Comparison of ENCODE assay signal across 8 cellular contexts in genomic region chr1:234498448-234499118, GRCh38. TPM values are rescaled to one million over a fixed set of nuclear protein-coding genes. Genes with fewer than 3 reads are reported as not detected.
A peak's percentile ranks its signal among the peaks of the same experiment; 100 is the strongest.
DNase-seq lines count a peak whose midpoint lies in the region; ATAC-seq, FAIRE-seq and TF ChIP-seq lines count a peak whose summit lies in the region.

No MANE protein-coding gene starts in this region.

- TF ChIP-seq POLR2A in A549 (IDR thresholded peaks at IDR 0.05; ENCODE audit: low read length) = no peak

- H3K36me3 ChIP-seq in KOPT-K1 (ENCODE audit: insufficient read depth, low read length) = no peaks in the 10 kb centered on the region
- no peaks in the 10 kb centered on the region for H3K36me3 ChIP-seq in bronchial epithelial cell (ENCODE audit: control insufficient read depth, insufficient read depth, low read length)
- H3K36me3 ChIP-seq in muscle layer of duodenum (ENCODE audit: control insufficient read depth in 1 of 2, insufficient read depth in 2 of 2, low read length in 2 of 2) = no peaks in the 10 kb centered on the region

- CTCF ChIA-PET in A549 (lab: Yijun Ruan, JAX) = interaction anchor here (0.6 to 4.4 kb wide), 38 partner anchors 9 to 1953 kb away, joined by 3 to 76 read pairs (median 4); no protein-coding TSS in a partner anchor

- TF ChIP-seq CTCF in A549 (IDR thresholded peaks at IDR 0.05) (no peak), bronchial epithelial cell (IDR thresholded peaks at IDR 0.05; ENCODE audit: insufficient read depth, low read length, severe bottlenecking) (no peak)

- H3K4me2 ChIP-seq in A549 = peak overlapping the region; percentile 41

- H3K9me3 ChIP-seq in A549 (no peaks in the 10 kb centered on the region), KOPT-K1 (ENCODE audit: insufficient read depth, low read length, poor library complexity, severe bottlenecking) (no peaks in the 10 kb centered on the region), muscle layer of duodenum (ENCODE audit: control insufficient read depth in 1 of 2, low read length in 2 of 2) (no peaks in the 10 kb centered on the region)

- TF ChIP-seq RAD21 in A549 (conservative IDR thresholded peaks at IDR 0.05 in 1 of 2, IDR thresholded peaks at IDR 0.05 in 1 of 2) = no peak

- ATAC-seq in A549 (peak in 1 of 2 experiments; percentile 56; a peak in 3 of 6 replicates), GM18870 (IDR thresholded peaks at IDR 0.05; ENCODE audit: unreplicated experiment) (no peak)

- no peak for FAIRE-seq in A549 (lab: Jason Lieb, UNC)
- no peak for FAIRE-seq in bronchial epithelial cell (lab: Jason Lieb, UNC)

- peak overlapping the region; percentile 88 to 94 for H3K27ac ChIP-seq in A549
- peak overlapping the region; percentile 62 for H3K27ac ChIP-seq in KOPT-K1 (ENCODE audit: low read depth, low read length, poor library complexity, severe bottlenecking)
- H3K27ac ChIP-seq in muscle layer of duodenum (ENCODE audit: low read length) = peak overlapping the region; percentile 93

- POLR2A ChIA-PET in A549 (lab: Yijun Ruan, JAX) = interaction anchor here (0.6 to 1.6 kb wide), 7 partner anchors 95 to 585 kb away, joined by 3 to 5 read pairs (median 4); partner anchors contain the start of gene IRF2BP2

- H3K27me3 ChIP-seq in bronchial epithelial cell (ENCODE audit: control insufficient read depth, insufficient read depth, low read length) = no peaks in the 10 kb centered on the region
- no peaks in the 10 kb centered on the region for H3K27me3 ChIP-seq in muscle layer of duodenum (ENCODE audit: low read depth, low read length)

- peaks cover 73% of the 10 kb centered on the region for H3K4me1 ChIP-seq in A549
- H3K4me1 ChIP-seq in muscle layer of duodenum (ENCODE audit: control insufficient read depth in 1 of 2, insufficient read depth in 2 of 2, low read length in 2 of 2) = peaks cover 9 to 19% of the 10 kb centered on the region in 2 donors

- DNase-seq in A549 (ENCODE audit: low read depth in 1 of 2, low spot score in 1 of 2) (no peak), bronchial epithelial cell (ENCODE audit: low read depth) (peak; percentile 49), Kasumi-1 (lab: John Stamatoyannopoulos, UW) (no peak), NCI-H510A treated with DMSO at 0.1 percent for 48 hours (lab: John Stamatoyannopoulos, UW) (no peak)
- DNase-seq in stimulated activated CD4-positive, alpha-beta T cell treated with anti-CD3 and anti-CD28 coated beads, Interleukin-4, amount 100 ng/mL, for 1 hour = no peak

- WGBS in A549 (ENCODE audit: missing lambda C conversion rate) = 26% methylated on average over 9 of the region's 9 CpGs

- H3K4me3 ChIP-seq in A549 (no peak overlapping the region), bronchial epithelial cell (ENCODE audit: low read depth, low read length) (no peak overlapping the region), muscle layer of duodenum (ENCODE audit: low read depth in 1 of 2, low read length in 2 of 2) (no peak overlapping the region)

- no peak for TF ChIP-seq EP300 in A549 (IDR thresholded peaks at IDR 0.05)

TF ChIP-seq in A549, 52 proteins besides CTCF, POLR2A, EP300 and RAD21:
- no peak for TF ChIP-seq CBX8 (IDR thresholded peaks at IDR 0.05)
- TF ChIP-seq NR3C1 (IDR thresholded peaks at IDR 0.05) = no peak
- no peak for TF ChIP-seq HOXB5 (CRISPR knock-in tag; IDR thresholded peaks at IDR 0.05)
- TF ChIP-seq USF2 (IDR thresholded peaks at IDR 0.05) = no peak
- TF ChIP-seq CEBPB (IDR thresholded peaks at IDR 0.05) = no peak
- TF ChIP-seq ZFP36 (IDR thresholded peaks at IDR 0.05; ENCODE audit: borderline replicate concordance, partially characterized antibody) = no peak
- no peak for TF ChIP-seq SMC3 (IDR thresholded peaks at IDR 0.05)
- no peak for TF ChIP-seq FOSL2 (IDR thresholded peaks at IDR 0.05)
- TF ChIP-seq FOSL2 (CRISPR knock-in tag; IDR thresholded peaks at IDR 0.05) = no peak
- TF ChIP-seq BCL3 (IDR thresholded peaks at IDR 0.05) = no peak
- no peak for TF ChIP-seq ESRRA (IDR thresholded peaks at IDR 0.05; ENCODE audit: borderline replicate concordance, low read length)
- TF ChIP-seq CHD4 (IDR thresholded peaks at IDR 0.05; ENCODE audit: borderline replicate concordance) = no peak
- TF ChIP-seq PBX3 (IDR thresholded peaks at IDR 0.05) = no peak
- no peak for TF ChIP-seq KDM5A (IDR thresholded peaks at IDR 0.05)
- TF ChIP-seq MAX (IDR thresholded peaks at IDR 0.05) = no peak
- no peak for TF ChIP-seq NFE2L2 (conservative IDR thresholded peaks at IDR 0.05; ENCODE audit: low read length)
- TF ChIP-seq RARB (CRISPR knock-in tag; IDR thresholded peaks at IDR 0.05) = no peak
- TF ChIP-seq EHF (CRISPR knock-in tag; IDR thresholded peaks at IDR 0.05) = no peak
- no peak for TF ChIP-seq TP53 (CRISPR knock-in tag; IDR thresholded peaks at IDR 0.05)

RNA-seq across cellular contexts. Expression of gene TARBP1, which starts 19.6 kb away (rescaled TPM):
- polyA plus RNA-seq in A549 (2011; rRNA removed) (41.1 and 44.7 TPM in 2 replicates), A549 (2017; fragmentation: RNase III; extraction: RNeasy Plus Mini Kit Qiagen cat#74134 plus additional on column Dnase treatment) (22.4 to 25.7 TPM (median 23.1 TPM) in 3 replicates)
- polyA plus RNA-seq in A549 (2012; cell fraction: cytosol; rRNA removed) = 20.3 and 22.1 TPM in 2 replicates
- polyA plus RNA-seq in A549 (2012; cell fraction: nucleus; rRNA removed) = 28.3 and 55.1 TPM in 2 replicates
- 18.5 and 18.9 TPM in 2 replicates for polyA minus RNA-seq in A549 (2011; rRNA and poly(A)+ RNA removed)
- total RNA-seq in bronchial epithelial cell = 9.1 and 15.0 TPM in 2 replicates
